In genomic region chr5:14237313-14238086, GRCh38 we compare ENCODE assay signal across 20 cellular contexts.
A peak's percentile ranks its signal among the peaks of the same experiment; 100 is the strongest.
DNase-seq lines count a peak whose midpoint lies in the region; ATAC-seq, FAIRE-seq and TF ChIP-seq lines count a peak whose summit lies in the region.
"Had no signal": no experiment of that assay in that cellular context is flagged by ENCODE, and none has a peak within 500 bp of the region (broad histone marks: within the 10 kb centered on the region; RNA-seq: fewer than 3 reads in every experiment).

No MANE protein-coding gene starts in this region.

- H3K4me1 ChIP-seq in HepG2 (ENCODE audit: insufficient read depth, low read length) (peaks cover 24% of the 10 kb centered on the region), smooth muscle cell (ENCODE audit: low read depth) (peaks cover 33% of the 10 kb centered on the region), kidney (ENCODE audit: control insufficient read depth in 1 of 2, insufficient read depth in 1 of 2, low read depth in 1 of 2, low read length in 2 of 2) (peaks cover 3 to 9% of the 10 kb centered on the region in 2 donors)

- H3K4me2 ChIP-seq in HepG2 (ENCODE audit: low read depth, low read length): no peak overlapping the region
- peak overlapping the region; percentile 20 for H3K4me2 ChIP-seq in smooth muscle cell

- no peaks in the 10 kb centered on the region for H3K27me3 ChIP-seq in HepG2 (ENCODE audit: control insufficient read depth in 1 of 2, insufficient read depth in 2 of 2, low read length in 2 of 2)
- no peaks in the 10 kb centered on the region for H3K27me3 ChIP-seq in smooth muscle cell (ENCODE audit: low read depth)
- H3K27me3 ChIP-seq: dorsolateral prefrontal cortex, esophagus squamous epithelium, right atrium auricular region, stomach had no signal

- POLR2A ChIA-PET in HepG2 (lab: Yijun Ruan, JAX): no interaction called here

- H2AFZ ChIP-seq in HepG2 (ENCODE audit: low read length) (no peak overlapping the region), smooth muscle cell (ENCODE audit: low read depth) (no peak overlapping the region)

- no peaks in the 10 kb centered on the region for H3K9me3 ChIP-seq in SK-N-MC (ENCODE audit: low read depth, low read length)
- H3K9me3 ChIP-seq in HepG2 (ENCODE audit: low read length): no peaks in the 10 kb centered on the region
- no peaks in the 10 kb centered on the region for H3K9me3 ChIP-seq in smooth muscle cell (replicated peaks; ENCODE audit: low read depth)
- H3K9me3 ChIP-seq in kidney (ENCODE audit: control insufficient read depth in 1 of 2, low read length in 2 of 2): no peaks in the 10 kb centered on the region
- H3K9me3 ChIP-seq: esophagus squamous epithelium, lower lobe of right lung, right atrium auricular region, stomach had no signal

- no TSS peak for BruUV-seq in HepG2 (replicated peaks; lab: Mats Ljungman, UMichigan)

- peaks cover 96% of the 10 kb centered on the region for H3K79me2 ChIP-seq in HepG2 (ENCODE audit: insufficient read depth, low read length)
- peaks cover 100% of the 10 kb centered on the region for H3K79me2 ChIP-seq in smooth muscle cell (ENCODE audit: low read depth)

- no peaks in the 10 kb centered on the region for H3K36me3 ChIP-seq in SK-N-MC (ENCODE audit: insufficient read depth, low read length)
- H3K36me3 ChIP-seq in HepG2 (replicated peaks in 1 of 2; ENCODE audit: control insufficient read depth in 1 of 2, insufficient read depth in 2 of 2, low read length in 2 of 2): no peaks in the 10 kb centered on the region
- H3K36me3 ChIP-seq in smooth muscle cell (ENCODE audit: low read depth): no peaks in the 10 kb centered on the region
- no peaks in the 10 kb centered on the region for H3K36me3 ChIP-seq in kidney (ENCODE audit: control insufficient read depth in 1 of 2, insufficient read depth in 2 of 2, low read length in 2 of 2)
- H3K36me3 ChIP-seq: esophagus squamous epithelium, lower lobe of right lung, right atrium auricular region, stomach had no signal

- H3F3A ChIP-seq in smooth muscle cell (ENCODE audit: low read depth): peaks cover 14% of the 10 kb centered on the region

- CTCF ChIA-PET in HepG2 (lab: Yijun Ruan, JAX; ENCODE audit: low intra/inter-chr PET ratio, low total read pairs): no interaction called here

- H4K20me1 ChIP-seq in HepG2 (ENCODE audit: insufficient read depth, low read length): peaks cover 41% of the 10 kb centered on the region
- H4K20me1 ChIP-seq in smooth muscle cell (ENCODE audit: low read depth): peaks cover 100% of the 10 kb centered on the region

- ATAC-seq in HepG2 (no peak), GM18517 (IDR thresholded peaks at IDR 0.05; ENCODE audit: unreplicated experiment) (no peak)
- ATAC-seq: activated naive CD4-positive, alpha-beta T cell treated with anti-CD3 and anti-CD28 coated beads, Interleukin-2, amount 50 U/mL, for 72 hours had no signal

- no peak for TF ChIP-seq CTCF in HepG2 (CRISPR knock-in tag; IDR thresholded peaks at IDR 0.05)
- no peak for TF ChIP-seq CTCF in smooth muscle cell (IDR thresholded peaks at IDR 0.05; ENCODE audit: borderline replicate concordance, insufficient read depth, poor library complexity, severe bottlenecking)
- TF ChIP-seq CTCF in kidney (IDR thresholded peaks at IDR 0.05; ENCODE audit: borderline replicate concordance, extremely low read depth, insufficient read depth): no peak

- TF ChIP-seq RAD21 in HepG2 (CRISPR knock-in tag; IDR thresholded peaks at IDR 0.05): no peak

- H3K9ac ChIP-seq in SK-N-MC (ENCODE audit: insufficient read length): no peak overlapping the region
- H3K9ac ChIP-seq in HepG2 (ENCODE audit: insufficient read depth, low read depth, low read length): no peak overlapping the region
- H3K9ac ChIP-seq in smooth muscle cell (ENCODE audit: low read depth): no peak overlapping the region
- no peak overlapping the region for H3K9ac ChIP-seq in kidney (ENCODE audit: low read length in 2 of 2)

- peak; percentile 29 to 43 for DNase-seq in SHP77 (lab: John Stamatoyannopoulos, UW)
- DNase-seq in SHP77 treated with DMSO at 0.1 percent for 48 hours (lab: John Stamatoyannopoulos, UW): no peak
- no peak for DNase-seq in SK-N-MC (ENCODE audit: low read depth, low spot score)
- DNase-seq in HepG2 (ENCODE audit: low spot score): no peak
- no peak for DNase-seq in smooth muscle cell (lab: John Stamatoyannopoulos, UW; ENCODE audit: unreplicated experiment)
- no peak for DNase-seq in NCI-H82 treated with DMSO at 0.1 percent for 48 hours (lab: John Stamatoyannopoulos, UW; ENCODE audit: unreplicated experiment)
- no peak for DNase-seq in kidney
- DNase-seq: activated CD4-positive, alpha-beta T cell treated with anti-CD3 and anti-CD28 coated beads, Interleukin-2, amount 50 U/mL, for 4 hours; activated T-cell treated with anti-CD3 and anti-CD28 coated beads, Interleukin-2, amount 50 U/mL, for 1 hour; CD4-positive, CD25-positive, alpha-beta regulatory T cell; dorsolateral prefrontal cortex; esophagus squamous epithelium; lower lobe of right lung; NCI-H1105; stomach had no signal

- in situ Hi-C loops in HepG2 (cut with HindIII; ENCODE audit: extremely low pct_ligation_motif_present, low pct_unique_long_range_greater_than_20kb): no loop called here

- FAIRE-seq in HepG2 (lab: Jason Lieb, UNC): no peak
- no peak for FAIRE-seq in kidney (lab: Jason Lieb, UNC)
- FAIRE-seq: A204.1, bronchial epithelial cell had no signal

- H3K27ac ChIP-seq in SK-N-MC (peak overlapping the region; percentile 70), HepG2 (ENCODE audit: extremely low read length, insufficient read depth, low read length) (no peak overlapping the region), smooth muscle cell (ENCODE audit: low read depth) (peak overlapping the region; percentile 49), kidney (ENCODE audit: low read depth in 2 of 2, low read length in 2 of 2) (no peak overlapping the region)
- H3K27ac ChIP-seq: lower lobe of right lung, stomach had no signal

- WGBS in HepG2 (ENCODE audit: low lambda C conversion rate): 98% methylated on average over 12 of the region's 12 CpGs
- 95% methylated on average over 12 of the region's 12 CpGs for WGBS in smooth muscle cell (ENCODE audit: low lambda C conversion rate)

- H3K4me3 ChIP-seq in SK-N-MC: peak overlapping the region; percentile 30; the same call in 1 of the 2 replicates
- H3K4me3 ChIP-seq in HepG2 (replicated peaks in 1 of 3; ENCODE audit: insufficient read depth in 1 of 3, low read depth in 2 of 3, low read length in 3 of 3): no peak overlapping the region
- H3K4me3 ChIP-seq in smooth muscle cell: no peak overlapping the region
- H3K4me3 ChIP-seq in kidney (ENCODE audit: low read length in 2 of 2): no peak overlapping the region
- H3K4me3 ChIP-seq: esophagus squamous epithelium, lower lobe of right lung, right atrium auricular region, stomach had no signal

- TF ChIP-seq POLR2A in HepG2 (IDR thresholded peaks at IDR 0.05; ENCODE audit: insufficient read depth in 1 of 2, low read depth in 2 of 2, low read length in 2 of 2): no peak

- intact Hi-C loops in HepG2 (cut with micrococcal nuclease; ENCODE audit: unreplicated experiment) (no loop called here), kidney (cut with DNase I) (no loop called here)

- TF ChIP-seq EP300 in HepG2 (IDR thresholded peaks at IDR 0.05; ENCODE audit: low read depth in 2 of 2, low read length in 2 of 2): no peak
- TF ChIP-seq EP300 in HepG2 (CRISPR knock-in tag; IDR thresholded peaks at IDR 0.05; ENCODE audit: borderline replicate concordance): no peak

TF ChIP-seq in HepG2, 621 proteins besides CTCF, POLR2A, EP300 and RAD21 (continues in another document):
- TF ChIP-seq MAFK (conservative IDR thresholded peaks at IDR 0.05 in 1 of 2, IDR thresholded peaks at IDR 0.05 in 1 of 2; ENCODE audit: low read length in 2 of 2) (peak; percentile 97 to 98), NFE2L2 (IDR thresholded peaks at IDR 0.05; ENCODE audit: low read length) (peak; percentile 88), ZNF782 (CRISPR knock-in tag; IDR thresholded peaks at IDR 0.05; ENCODE audit: borderline replicate concordance) (no peak), SSRP1 (CRISPR knock-in tag; IDR thresholded peaks at IDR 0.05) (no peak), ZFX (CRISPR knock-in tag; IDR thresholded peaks at IDR 0.05; ENCODE audit: low read depth) (no peak), HBP1 (CRISPR knock-in tag; IDR thresholded peaks at IDR 0.05; ENCODE audit: low read depth) (no peak)

Comparison
In these comparisons a context has a peak if more than half of its experiments do, and no peak if none do; other contexts are left out.
1. DNase-seq: peak in SHP77 (2 of 2); none in SHP77 treated with DMSO at 0.1 percent for 48 hours (single experiment), SK-N-MC (single experiment), HepG2 (single experiment), smooth muscle cell (single experiment), NCI-H82 treated with DMSO at 0.1 percent for 48 hours (single experiment) and kidney (single experiment).
2. H3K27ac ChIP-seq: peak in SK-N-MC (single experiment) and smooth muscle cell (single experiment); none in HepG2 (single experiment) and kidney (0 of 2).